ENCODE assay signal across 1 cellular context in the genomic region with DNA sequence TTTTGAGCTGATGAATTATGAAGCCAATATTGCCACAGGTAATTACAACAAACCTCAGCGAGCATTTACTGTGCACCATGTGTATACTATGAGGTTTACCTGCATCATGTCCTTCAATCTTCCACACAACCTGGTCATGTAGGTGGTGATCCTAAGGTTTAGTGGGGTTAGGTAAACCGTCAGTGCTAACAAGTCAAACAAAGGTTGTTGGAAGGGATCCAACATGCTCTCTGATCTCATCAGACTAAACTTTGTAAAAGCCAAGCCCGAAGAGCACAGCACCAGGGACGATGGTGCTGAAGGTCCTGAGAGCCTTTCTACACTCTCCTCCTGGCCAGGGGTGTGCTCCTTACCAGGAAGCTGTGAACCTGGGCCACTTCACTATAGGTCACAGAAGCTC.
TF ChIP-seq lines count a peak whose summit lies in the region.

No MANE protein-coding gene starts in this region.

TF ChIP-seq in HepG2, 621 proteins besides CTCF, POLR2A, EP300 and RAD21 (continued from another document and continues in another):
- TF ChIP-seq, protein P1, sequence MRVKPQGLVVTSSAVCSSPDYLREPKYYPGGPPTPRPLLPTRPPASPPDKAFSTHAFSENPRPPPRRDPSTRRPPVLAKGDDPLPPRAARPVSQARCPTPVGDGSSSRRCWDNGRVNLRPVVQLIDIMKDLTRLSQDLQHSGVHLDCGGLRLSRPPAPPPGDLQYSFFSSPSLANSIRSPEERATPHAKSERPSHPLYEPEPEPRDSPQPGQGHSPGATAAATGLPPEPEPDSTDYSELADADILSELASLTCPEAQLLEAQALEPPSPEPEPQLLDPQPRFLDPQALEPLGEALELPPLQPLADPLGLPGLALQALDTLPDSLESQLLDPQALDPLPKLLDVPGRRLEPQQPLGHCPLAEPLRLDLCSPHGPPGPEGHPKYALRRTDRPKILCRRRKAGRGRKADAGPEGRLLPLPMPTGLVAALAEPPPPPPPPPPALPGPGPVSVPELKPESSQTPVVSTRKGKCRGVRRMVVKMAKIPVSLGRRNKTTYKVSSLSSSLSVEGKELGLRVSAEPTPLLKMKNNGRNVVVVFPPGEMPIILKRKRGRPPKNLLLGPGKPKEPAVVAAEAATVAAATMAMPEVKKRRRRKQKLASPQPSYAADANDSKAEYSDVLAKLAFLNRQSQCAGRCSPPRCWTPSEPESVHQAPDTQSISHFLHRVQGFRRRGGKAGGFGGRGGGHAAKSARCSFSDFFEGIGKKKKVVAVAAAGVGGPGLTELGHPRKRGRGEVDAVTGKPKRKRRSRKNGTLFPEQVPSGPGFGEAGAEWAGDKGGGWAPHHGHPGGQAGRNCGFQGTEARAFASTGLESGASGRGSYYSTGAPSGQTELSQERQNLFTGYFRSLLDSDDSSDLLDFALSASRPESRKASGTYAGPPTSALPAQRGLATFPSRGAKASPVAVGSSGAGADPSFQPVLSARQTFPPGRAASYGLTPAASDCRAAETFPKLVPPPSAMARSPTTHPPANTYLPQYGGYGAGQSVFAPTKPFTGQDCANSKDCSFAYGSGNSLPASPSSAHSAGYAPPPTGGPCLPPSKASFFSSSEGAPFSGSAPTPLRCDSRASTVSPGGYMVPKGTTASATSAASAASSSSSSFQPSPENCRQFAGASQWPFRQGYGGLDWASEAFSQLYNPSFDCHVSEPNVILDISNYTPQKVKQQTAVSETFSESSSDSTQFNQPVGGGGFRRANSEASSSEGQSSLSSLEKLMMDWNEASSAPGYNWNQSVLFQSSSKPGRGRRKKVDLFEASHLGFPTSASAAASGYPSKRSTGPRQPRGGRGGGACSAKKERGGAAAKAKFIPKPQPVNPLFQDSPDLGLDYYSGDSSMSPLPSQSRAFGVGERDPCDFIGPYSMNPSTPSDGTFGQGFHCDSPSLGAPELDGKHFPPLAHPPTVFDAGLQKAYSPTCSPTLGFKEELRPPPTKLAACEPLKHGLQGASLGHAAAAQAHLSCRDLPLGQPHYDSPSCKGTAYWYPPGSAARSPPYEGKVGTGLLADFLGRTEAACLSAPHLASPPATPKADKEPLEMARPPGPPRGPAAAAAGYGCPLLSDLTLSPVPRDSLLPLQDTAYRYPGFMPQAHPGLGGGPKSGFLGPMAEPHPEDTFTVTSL (CRISPR knock-in tag; IDR thresholded peaks at IDR 0.05; ENCODE audit: borderline replicate concordance), result 0 out of 2 replicates have a peak, but pooled peaks have one; percentile 43
- TF ChIP-seq, protein P2, sequence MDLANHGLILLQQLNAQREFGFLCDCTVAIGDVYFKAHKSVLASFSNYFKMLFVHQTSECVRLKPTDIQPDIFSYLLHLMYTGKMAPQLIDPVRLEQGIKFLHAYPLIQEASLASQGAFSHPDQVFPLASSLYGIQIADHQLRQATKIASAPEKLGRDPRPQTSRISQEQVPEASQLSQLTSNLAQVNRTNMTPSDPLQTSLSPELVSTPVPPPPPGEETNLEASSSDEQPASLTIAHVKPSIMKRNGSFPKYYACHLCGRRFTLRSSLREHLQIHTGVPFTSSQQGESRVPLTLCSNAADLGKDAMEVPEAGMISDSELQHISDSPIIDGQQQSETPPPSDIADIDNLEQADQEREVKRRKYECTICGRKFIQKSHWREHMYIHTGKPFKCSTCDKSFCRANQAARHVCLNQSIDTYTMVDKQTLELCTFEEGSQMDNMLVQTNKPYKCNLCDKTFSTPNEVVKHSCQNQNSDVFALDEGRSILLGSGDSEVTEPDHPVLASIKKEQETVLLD (CRISPR knock-in tag; IDR thresholded peaks at IDR 0.05; ENCODE audit: low read depth), result no peak
- TF ChIP-seq ATF1 (CRISPR knock-in tag; IDR thresholded peaks at IDR 0.05) (no peak), ZNF747 (CRISPR knock-in tag; IDR thresholded peaks at IDR 0.05; ENCODE audit: borderline replicate concordance) (no peak), ONECUT2 (CRISPR knock-in tag; IDR thresholded peaks at IDR 0.05) (no peak), HMG20B (CRISPR knock-in tag; conservative IDR thresholded peaks at IDR 0.05) (no peak), FOXA1 (IDR thresholded peaks at IDR 0.05) (no peak), FOXA1 (CRISPR knock-in tag; IDR thresholded peaks at IDR 0.05) (0 out of 2 replicates have a peak, but pooled peaks have one; percentile 26), NFIB (CRISPR knock-in tag; IDR thresholded peaks at IDR 0.05; ENCODE audit: borderline replicate concordance) (no peak), GABPA (IDR thresholded peaks at IDR 0.05; ENCODE audit: low read depth, low read length) (no peak), GABPA (CRISPR knock-in tag; IDR thresholded peaks at IDR 0.05; ENCODE audit: low read depth) (no peak), ZSCAN9 (CRISPR knock-in tag; IDR thresholded peaks at IDR 0.05; ENCODE audit: borderline replicate concordance) (no peak), ZKSCAN8 (CRISPR knock-in tag; IDR thresholded peaks at IDR 0.05; ENCODE audit: borderline replicate concordance) (peak; percentile 99), MZF1 (CRISPR knock-in tag; IDR thresholded peaks at IDR 0.05; ENCODE audit: borderline replicate concordance) (no peak), ISL2 (CRISPR knock-in tag; IDR thresholded peaks at IDR 0.05) (no peak), MIER2 (CRISPR knock-in tag; IDR thresholded peaks at IDR 0.05) (no peak), ZNF746 (CRISPR knock-in tag; IDR thresholded peaks at IDR 0.05) (no peak), TEAD2 (CRISPR knock-in tag; IDR thresholded peaks at IDR 0.05) (no peak), JUN (CRISPR knock-in tag; IDR thresholded peaks at IDR 0.05) (no peak), RARA (CRISPR knock-in tag; IDR thresholded peaks at IDR 0.05) (0 out of 2 replicates have a peak, but pooled peaks have one; percentile 41), SKI (IDR thresholded peaks at IDR 0.05; ENCODE audit: partially characterized antibody) (no peak)
- TF ChIP-seq, protein P3, sequence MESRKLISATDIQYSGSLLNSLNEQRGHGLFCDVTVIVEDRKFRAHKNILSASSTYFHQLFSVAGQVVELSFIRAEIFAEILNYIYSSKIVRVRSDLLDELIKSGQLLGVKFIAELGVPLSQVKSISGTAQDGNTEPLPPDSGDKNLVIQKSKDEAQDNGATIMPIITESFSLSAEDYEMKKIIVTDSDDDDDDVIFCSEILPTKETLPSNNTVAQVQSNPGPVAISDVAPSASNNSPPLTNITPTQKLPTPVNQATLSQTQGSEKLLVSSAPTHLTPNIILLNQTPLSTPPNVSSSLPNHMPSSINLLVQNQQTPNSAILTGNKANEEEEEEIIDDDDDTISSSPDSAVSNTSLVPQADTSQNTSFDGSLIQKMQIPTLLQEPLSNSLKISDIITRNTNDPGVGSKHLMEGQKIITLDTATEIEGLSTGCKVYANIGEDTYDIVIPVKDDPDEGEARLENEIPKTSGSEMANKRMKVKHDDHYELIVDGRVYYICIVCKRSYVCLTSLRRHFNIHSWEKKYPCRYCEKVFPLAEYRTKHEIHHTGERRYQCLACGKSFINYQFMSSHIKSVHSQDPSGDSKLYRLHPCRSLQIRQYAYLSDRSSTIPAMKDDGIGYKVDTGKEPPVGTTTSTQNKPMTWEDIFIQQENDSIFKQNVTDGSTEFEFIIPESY (CRISPR knock-in tag; IDR thresholded peaks at IDR 0.05), result no peak
- TF ChIP-seq, protein P4, sequence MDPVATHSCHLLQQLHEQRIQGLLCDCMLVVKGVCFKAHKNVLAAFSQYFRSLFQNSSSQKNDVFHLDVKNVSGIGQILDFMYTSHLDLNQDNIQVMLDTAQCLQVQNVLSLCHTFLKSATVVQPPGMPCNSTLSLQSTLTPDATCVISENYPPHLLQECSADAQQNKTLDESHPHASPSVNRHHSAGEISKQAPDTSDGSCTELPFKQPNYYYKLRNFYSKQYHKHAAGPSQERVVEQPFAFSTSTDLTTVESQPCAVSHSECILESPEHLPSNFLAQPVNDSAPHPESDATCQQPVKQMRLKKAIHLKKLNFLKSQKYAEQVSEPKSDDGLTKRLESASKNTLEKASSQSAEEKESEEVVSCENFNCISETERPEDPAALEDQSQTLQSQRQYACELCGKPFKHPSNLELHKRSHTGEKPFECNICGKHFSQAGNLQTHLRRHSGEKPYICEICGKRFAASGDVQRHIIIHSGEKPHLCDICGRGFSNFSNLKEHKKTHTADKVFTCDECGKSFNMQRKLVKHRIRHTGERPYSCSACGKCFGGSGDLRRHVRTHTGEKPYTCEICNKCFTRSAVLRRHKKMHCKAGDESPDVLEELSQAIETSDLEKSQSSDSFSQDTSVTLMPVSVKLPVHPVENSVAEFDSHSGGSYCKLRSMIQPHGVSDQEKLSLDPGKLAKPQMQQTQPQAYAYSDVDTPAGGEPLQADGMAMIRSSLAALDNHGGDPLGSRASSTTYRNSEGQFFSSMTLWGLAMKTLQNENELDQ (CRISPR knock-in tag; IDR thresholded peaks at IDR 0.05; ENCODE audit: borderline replicate concordance), result no peak
- TF ChIP-seq, protein P5, sequence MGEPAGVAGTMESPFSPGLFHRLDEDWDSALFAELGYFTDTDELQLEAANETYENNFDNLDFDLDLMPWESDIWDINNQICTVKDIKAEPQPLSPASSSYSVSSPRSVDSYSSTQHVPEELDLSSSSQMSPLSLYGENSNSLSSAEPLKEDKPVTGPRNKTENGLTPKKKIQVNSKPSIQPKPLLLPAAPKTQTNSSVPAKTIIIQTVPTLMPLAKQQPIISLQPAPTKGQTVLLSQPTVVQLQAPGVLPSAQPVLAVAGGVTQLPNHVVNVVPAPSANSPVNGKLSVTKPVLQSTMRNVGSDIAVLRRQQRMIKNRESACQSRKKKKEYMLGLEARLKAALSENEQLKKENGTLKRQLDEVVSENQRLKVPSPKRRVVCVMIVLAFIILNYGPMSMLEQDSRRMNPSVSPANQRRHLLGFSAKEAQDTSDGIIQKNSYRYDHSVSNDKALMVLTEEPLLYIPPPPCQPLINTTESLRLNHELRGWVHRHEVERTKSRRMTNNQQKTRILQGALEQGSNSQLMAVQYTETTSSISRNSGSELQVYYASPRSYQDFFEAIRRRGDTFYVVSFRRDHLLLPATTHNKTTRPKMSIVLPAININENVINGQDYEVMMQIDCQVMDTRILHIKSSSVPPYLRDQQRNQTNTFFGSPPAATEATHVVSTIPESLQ (CRISPR knock-in tag; conservative IDR thresholded peaks at IDR 0.05), result no peak
- TF ChIP-seq, protein P6, sequence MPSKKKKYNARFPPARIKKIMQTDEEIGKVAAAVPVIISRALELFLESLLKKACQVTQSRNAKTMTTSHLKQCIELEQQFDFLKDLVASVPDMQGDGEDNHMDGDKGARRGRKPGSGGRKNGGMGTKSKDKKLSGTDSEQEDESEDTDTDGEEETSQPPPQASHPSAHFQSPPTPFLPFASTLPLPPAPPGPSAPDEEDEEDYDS (CRISPR knock-in tag; IDR thresholded peaks at IDR 0.05), result no peak
- TF ChIP-seq, protein P7, sequence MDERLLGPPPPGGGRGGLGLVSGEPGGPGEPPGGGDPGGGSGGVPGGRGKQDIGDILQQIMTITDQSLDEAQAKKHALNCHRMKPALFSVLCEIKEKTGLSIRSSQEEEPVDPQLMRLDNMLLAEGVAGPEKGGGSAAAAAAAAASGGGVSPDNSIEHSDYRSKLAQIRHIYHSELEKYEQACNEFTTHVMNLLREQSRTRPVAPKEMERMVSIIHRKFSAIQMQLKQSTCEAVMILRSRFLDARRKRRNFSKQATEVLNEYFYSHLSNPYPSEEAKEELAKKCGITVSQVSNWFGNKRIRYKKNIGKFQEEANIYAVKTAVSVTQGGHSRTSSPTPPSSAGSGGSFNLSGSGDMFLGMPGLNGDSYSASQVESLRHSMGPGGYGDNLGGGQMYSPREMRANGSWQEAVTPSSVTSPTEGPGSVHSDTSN (CRISPR knock-in tag; IDR thresholded peaks at IDR 0.05), result no peak
- TF ChIP-seq, protein P8, sequence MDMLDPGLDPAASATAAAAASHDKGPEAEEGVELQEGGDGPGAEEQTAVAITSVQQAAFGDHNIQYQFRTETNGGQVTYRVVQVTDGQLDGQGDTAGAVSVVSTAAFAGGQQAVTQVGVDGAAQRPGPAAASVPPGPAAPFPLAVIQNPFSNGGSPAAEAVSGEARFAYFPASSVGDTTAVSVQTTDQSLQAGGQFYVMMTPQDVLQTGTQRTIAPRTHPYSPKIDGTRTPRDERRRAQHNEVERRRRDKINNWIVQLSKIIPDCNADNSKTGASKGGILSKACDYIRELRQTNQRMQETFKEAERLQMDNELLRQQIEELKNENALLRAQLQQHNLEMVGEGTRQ (IDR thresholded peaks at IDR 0.05; ENCODE audit: low read depth, low read length), result no peak
- TF ChIP-seq, protein P8 (CRISPR knock-in tag; IDR thresholded peaks at IDR 0.05; ENCODE audit: borderline replicate concordance), result no peak
- TF ChIP-seq, protein P9, sequence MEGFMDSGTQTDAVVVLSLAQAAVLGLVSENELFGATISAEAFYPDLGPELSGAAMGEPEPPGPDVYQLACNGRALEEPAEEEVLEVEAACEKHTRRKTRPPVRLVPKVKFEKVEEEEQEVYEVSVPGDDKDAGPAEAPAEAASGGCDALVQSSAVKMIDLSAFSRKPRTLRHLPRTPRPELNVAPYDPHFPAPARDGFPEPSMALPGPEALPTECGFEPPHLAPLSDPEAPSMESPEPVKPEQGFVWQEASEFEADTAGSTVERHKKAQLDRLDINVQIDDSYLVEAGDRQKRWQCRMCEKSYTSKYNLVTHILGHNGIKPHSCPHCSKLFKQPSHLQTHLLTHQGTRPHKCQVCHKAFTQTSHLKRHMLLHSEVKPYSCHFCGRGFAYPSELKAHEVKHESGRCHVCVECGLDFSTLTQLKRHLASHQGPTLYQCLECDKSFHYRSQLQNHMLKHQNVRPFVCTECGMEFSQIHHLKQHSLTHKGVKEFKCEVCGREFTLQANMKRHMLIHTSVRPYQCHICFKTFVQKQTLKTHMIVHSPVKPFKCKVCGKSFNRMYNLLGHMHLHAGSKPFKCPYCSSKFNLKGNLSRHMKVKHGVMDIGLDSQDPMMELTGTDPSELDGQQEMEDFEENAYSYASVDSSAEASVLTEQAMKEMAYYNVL (CRISPR knock-in tag; IDR thresholded peaks at IDR 0.05; ENCODE audit: borderline replicate concordance), result no peak
- TF ChIP-seq, protein P10, sequence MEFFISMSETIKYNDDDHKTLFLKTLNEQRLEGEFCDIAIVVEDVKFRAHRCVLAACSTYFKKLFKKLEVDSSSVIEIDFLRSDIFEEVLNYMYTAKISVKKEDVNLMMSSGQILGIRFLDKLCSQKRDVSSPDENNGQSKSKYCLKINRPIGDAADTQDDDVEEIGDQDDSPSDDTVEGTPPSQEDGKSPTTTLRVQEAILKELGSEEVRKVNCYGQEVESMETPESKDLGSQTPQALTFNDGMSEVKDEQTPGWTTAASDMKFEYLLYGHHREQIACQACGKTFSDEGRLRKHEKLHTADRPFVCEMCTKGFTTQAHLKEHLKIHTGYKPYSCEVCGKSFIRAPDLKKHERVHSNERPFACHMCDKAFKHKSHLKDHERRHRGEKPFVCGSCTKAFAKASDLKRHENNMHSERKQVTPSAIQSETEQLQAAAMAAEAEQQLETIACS (CRISPR knock-in tag; IDR thresholded peaks at IDR 0.05), result no peak
- TF ChIP-seq, protein P11, sequence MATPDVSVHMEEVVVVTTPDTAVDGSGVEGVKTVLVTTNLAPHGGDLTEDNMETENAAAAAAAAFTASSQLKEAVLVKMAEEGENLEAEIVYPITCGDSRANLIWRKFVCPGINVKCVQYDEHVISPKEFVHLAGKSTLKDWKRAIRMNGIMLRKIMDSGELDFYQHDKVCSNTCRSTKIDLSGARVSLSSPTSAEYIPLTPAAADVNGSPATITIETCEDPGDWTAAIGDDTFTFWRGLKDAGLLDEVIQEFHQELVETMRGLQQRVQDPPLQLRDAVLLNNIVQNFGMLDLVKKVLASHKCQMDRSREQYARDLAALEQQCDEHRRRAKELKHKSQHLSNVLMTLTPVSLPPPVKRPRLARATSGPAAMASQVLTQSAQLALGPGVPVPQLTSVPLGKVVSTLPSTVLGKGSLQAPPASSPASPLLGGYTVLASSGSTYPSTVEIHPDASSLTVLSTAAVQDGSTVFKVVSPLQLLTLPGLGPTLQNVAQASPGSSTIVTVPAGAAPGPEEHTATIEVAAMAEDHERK (CRISPR knock-in tag; IDR thresholded peaks at IDR 0.05; ENCODE audit: low read depth), result no peak
